In the genomic region with DNA sequence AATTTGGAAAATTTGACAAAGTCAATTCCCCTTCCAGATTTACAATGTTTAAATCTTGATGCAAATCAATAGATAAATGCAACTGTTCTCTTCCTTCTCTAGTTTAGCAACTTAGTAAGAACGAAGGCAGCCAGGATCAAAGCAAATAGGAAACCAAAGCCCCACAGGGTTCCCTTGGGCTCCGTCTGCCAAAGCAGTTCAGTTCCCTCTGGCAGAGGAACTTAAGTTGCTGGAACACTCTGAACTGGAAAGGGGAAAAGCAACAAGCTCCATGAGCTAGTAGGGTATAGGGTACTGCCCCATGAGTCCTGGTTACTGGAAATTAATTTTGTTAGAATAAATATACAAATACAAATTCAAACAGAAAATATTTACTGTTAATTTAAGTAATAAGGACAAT, we compare ENCODE assay signal across 12 cellular contexts.
"Had no signal": no experiment of that assay in that cellular context is flagged by ENCODE, and none has a peak within 500 bp of the region (broad histone marks: within the 10 kb centered on the region; RNA-seq: fewer than 3 reads in every experiment).

No MANE protein-coding gene starts in this region.

- H3K27me3 ChIP-seq: colonic mucosa, tibial nerve had no signal

- H3K4me1 ChIP-seq: colonic mucosa had no signal

- ATAC-seq: activated CD4-positive, alpha-beta T cell treated with anti-CD3 and anti-CD28 coated beads for 36 hours; activated CD8-positive, alpha-beta memory T cell treated with anti-CD3 and anti-CD28 coated beads, Interleukin-2, amount 10 ng/mL, durations not matched to agents 7 days and 5 days; esophagus mucosa; stimulated activated memory B cell treated with anti-CD40 and anti-IgM and Interleukin-4, amounts not matched to agents 10 μg/mL and 1 μg/mL and 100 μg/mL, for 72 hours had no signal

- H3K27ac ChIP-seq: colonic mucosa had no signal

- H3K9me3 ChIP-seq: colonic mucosa, tibial nerve had no signal

- H3K36me3 ChIP-seq: colonic mucosa had no signal

- H3K4me3 ChIP-seq: colonic mucosa, tibial nerve had no signal

- DNase-seq: activated CD4-positive, alpha-beta memory T cell treated with anti-CD3 and anti-CD28 coated beads for 36 hours; activated CD4-positive, alpha-beta T cell treated with anti-CD3 and anti-CD28 coated beads for 36 hours; activated CD8-positive, alpha-beta memory T cell treated with anti-CD3 and anti-CD28 coated beads, Interleukin-2, amount 10 ng/mL, durations not matched to agents 7 days and 5 days; activated effector memory CD4-positive, alpha-beta T cell treated with Interleukin-2 at 50 U/mL for 16 hours; activated naive CD4-positive, alpha-beta T cell treated with anti-CD3 and anti-CD28 coated beads, Interleukin-2, amount 50 U/mL, for 16 hours; activated T-cell treated with anti-CD3 and anti-CD28 coated beads, Interleukin-2, amount 50 U/mL, for 1 hour; colonic mucosa; kidney; nephron progenitor cell had no signal
